In genomic region chr9:123611228-123611627, GRCh38 we compare ENCODE assay signal across 25 cellular contexts.
DNase-seq lines count a peak whose midpoint lies in the region; FAIRE-seq and TF ChIP-seq lines count a peak whose summit lies in the region.
"Had no signal": no experiment of that assay in that cellular context is flagged by ENCODE, and none has a peak within 500 bp of the region (broad histone marks: within the 10 kb centered on the region; RNA-seq: fewer than 3 reads in every experiment).

No MANE protein-coding gene starts in this region.

- no peaks in the 10 kb centered on the region for H4K20me1 ChIP-seq in astrocyte (ENCODE audit: insufficient read depth, low read length)

- H3K4me2 ChIP-seq in astrocyte (ENCODE audit: low read length) = no peak overlapping the region

- no peaks in the 10 kb centered on the region for H3K27me3 ChIP-seq in left ventricle myocardium inferior (ENCODE audit: low read depth)
- H3K27me3 ChIP-seq in astrocyte (ENCODE audit: insufficient read depth, low read length) = no peaks in the 10 kb centered on the region
- H3K27me3 ChIP-seq: gastroesophageal sphincter, uterus had no signal

- no peak for FAIRE-seq in astrocyte (lab: Jason Lieb, UNC)
- FAIRE-seq: A204.1, HTR-8/SVneo, TTC549 had no signal

- H3K9me3 Mint-ChIP-seq in astrocyte (ENCODE audit: unreplicated experiment) = no peaks in the 10 kb centered on the region
- H3K9me3 Mint-ChIP-seq: CD4-positive, alpha-beta memory T cell; endodermal cell had no signal

- H2AFZ ChIP-seq in astrocyte (ENCODE audit: low read depth, low read length) = no peak overlapping the region

- H3K4me3 ChIP-seq in left ventricle myocardium inferior (no peak overlapping the region), astrocyte (ENCODE audit: insufficient read depth, low read depth, low read length) (no peak overlapping the region), fibroblast of the aortic adventitia (ENCODE audit: low read depth, low read length) (no peak overlapping the region)
- H3K4me3 ChIP-seq: gastroesophageal sphincter, prostate gland, uterus had no signal

- H3K4me3 Mint-ChIP-seq in astrocyte (ENCODE audit: unreplicated experiment) = no peak overlapping the region
- H3K4me3 Mint-ChIP-seq: CD4-positive, alpha-beta memory T cell; endodermal cell had no signal

- H3K4me1 Mint-ChIP-seq in astrocyte (ENCODE audit: low read depth, unreplicated experiment) = no peaks in the 10 kb centered on the region
- H3K4me1 Mint-ChIP-seq: CD4-positive, alpha-beta memory T cell had no signal

- intact Hi-C loops in left ventricle myocardium inferior (cut with micrococcal nuclease) = no loop called here
- intact Hi-C loops in cardiac septum (cut with DNase I) = no loop called here

- in situ Hi-C loops in GM13976 (cut with MboI; ENCODE audit: low sequenced_read_pairs, unreplicated experiment) = no loop called here

- no peak for TF ChIP-seq CTCF in left ventricle myocardium inferior (IDR thresholded peaks at IDR 0.05; ENCODE audit: borderline replicate concordance)
- no peak for TF ChIP-seq CTCF in astrocyte (IDR thresholded peaks at IDR 0.05; ENCODE audit: insufficient read depth, low read depth, low read length)
- no peak for TF ChIP-seq CTCF in fibroblast of the aortic adventitia (IDR thresholded peaks at IDR 0.05; ENCODE audit: insufficient read depth, low read length)
- no peak for TF ChIP-seq CTCF in GM13976 (IDR thresholded peaks at IDR 0.05; ENCODE audit: borderline replicate concordance, control extremely low read depth, extremely low read depth, insufficient read depth, missing control alignments)

- H3K36me3 Mint-ChIP-seq in astrocyte (ENCODE audit: low read depth, unreplicated experiment) = no peaks in the 10 kb centered on the region

- peaks cover 10% of the 10 kb centered on the region for H3K4me1 ChIP-seq in left ventricle myocardium inferior
- H3K4me1 ChIP-seq in astrocyte (ENCODE audit: insufficient read depth, low read length) = no peaks in the 10 kb centered on the region
- H3K4me1 ChIP-seq: prostate gland, uterus had no signal

- DNase-seq in left ventricle myocardium inferior (no peak), cardiac septum (ENCODE audit: low spot score) (no peak), astrocyte (ENCODE audit: low read depth) (peak; percentile 3), fibroblast of the aortic adventitia (ENCODE audit: low read depth) (peak; percentile 65), stromal cell of bone marrow (ENCODE audit: low read depth) (peak; percentile 28), GDM1 (lab: John Stamatoyannopoulos, UW) (no peak), medulla oblongata (ENCODE audit: extremely low spot score) (no peak), GM13976 (ENCODE audit: low spot score) (no peak)
- DNase-seq: activated effector memory CD4-positive, alpha-beta T cell treated with Interleukin-2 at 50 U/mL for 16 hours; CD4-positive, alpha-beta memory T cell; cerebellar nuclear complex; endodermal cell; Kasumi-1; kidney glomerular epithelial cell; NCI-H1048; NCI-H2029; stimulated activated CD4-positive, alpha-beta T cell treated with anti-CD3 and anti-CD28 coated beads, Interleukin-4, amount 100 ng/mL, for 24 hours; SW 1271; uterus had no signal

- H3K27ac ChIP-seq in left ventricle myocardium inferior (replicated peaks) (peak overlapping the region; percentile 20), astrocyte (ENCODE audit: low read depth, low read length) (no peak overlapping the region)
- H3K27ac ChIP-seq: gastroesophageal sphincter, prostate gland, RWPE1, uterus had no signal

- H3K9ac ChIP-seq in astrocyte (ENCODE audit: low read length) = no peak overlapping the region

- H3K9me3 ChIP-seq in left ventricle myocardium inferior (replicated peaks) (no peaks in the 10 kb centered on the region), astrocyte (ENCODE audit: insufficient read depth, low read depth, low read length) (no peaks in the 10 kb centered on the region)
- H3K9me3 ChIP-seq: gastroesophageal sphincter, prostate gland, uterus had no signal

- no peaks in the 10 kb centered on the region for H3K36me3 ChIP-seq in left ventricle myocardium inferior
- no peaks in the 10 kb centered on the region for H3K36me3 ChIP-seq in astrocyte (ENCODE audit: insufficient read depth, low read length)
- H3K36me3 ChIP-seq: prostate gland, uterus had no signal

- no peak overlapping the region for H3K27ac Mint-ChIP-seq in astrocyte (ENCODE audit: unreplicated experiment)
- H3K27ac Mint-ChIP-seq: CD4-positive, alpha-beta memory T cell; endodermal cell had no signal

- H3K79me2 ChIP-seq in astrocyte (ENCODE audit: insufficient read depth, low read length) = no peaks in the 10 kb centered on the region

- H3K27me3 Mint-ChIP-seq in astrocyte (ENCODE audit: low read depth, unreplicated experiment) = peaks cover 8% of the 10 kb centered on the region
- H3K27me3 Mint-ChIP-seq: CD4-positive, alpha-beta memory T cell had no signal

Comparison
In these comparisons a context has a peak if more than half of its experiments do, and no peak if none do; other contexts are left out.
1. DNase-seq: peak in astrocyte (single experiment), fibroblast of the aortic adventitia (single experiment) and stromal cell of bone marrow (single experiment); none in left ventricle myocardium inferior (single experiment), cardiac septum (single experiment), GDM1 (single experiment), medulla oblongata (single experiment) and GM13976 (single experiment).